ENCODE assay signal across 1 cellular context in the genomic region with DNA sequence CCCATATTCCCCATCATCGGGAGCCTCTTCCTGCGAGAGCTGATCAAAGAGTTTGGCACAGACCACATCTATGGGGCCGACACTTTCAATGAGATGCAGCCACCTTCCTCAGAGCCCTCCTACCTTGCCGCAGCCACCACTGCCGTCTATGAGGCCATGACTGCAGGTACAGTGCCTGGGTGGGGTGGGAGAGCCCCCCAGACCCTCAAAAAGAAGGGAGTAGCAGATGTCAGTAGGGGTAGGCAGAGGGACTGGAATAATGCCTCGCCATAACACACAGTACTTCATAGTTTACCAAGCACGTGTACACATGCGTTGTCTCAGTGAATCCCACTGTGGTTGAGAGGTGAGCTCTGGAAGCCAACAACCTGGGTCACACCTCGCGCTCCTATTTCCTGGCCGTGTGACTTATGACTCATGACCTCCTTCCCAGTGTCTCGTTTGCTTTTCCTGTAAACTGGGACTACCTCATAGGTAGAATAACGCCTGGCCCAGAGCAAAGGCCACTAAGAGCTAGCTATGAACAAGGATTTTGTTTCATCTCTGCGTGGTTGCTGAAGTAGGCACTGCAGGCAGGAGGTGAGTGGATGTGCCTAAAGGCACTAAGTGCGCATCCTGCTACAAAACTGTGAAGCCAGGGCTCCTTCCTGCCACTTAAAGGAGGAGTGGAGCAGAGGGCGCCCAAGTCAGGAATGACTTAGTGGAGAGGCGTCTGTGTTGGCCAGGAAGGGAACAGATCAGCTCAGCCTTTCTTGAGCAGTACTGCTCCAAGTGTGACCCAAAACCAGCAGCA.
TF ChIP-seq lines count a peak whose summit lies in the region.

No MANE protein-coding gene starts in this region.

TF ChIP-seq in HepG2, 621 proteins besides CTCF, POLR2A, EP300 and RAD21 (continued from another document and continues in another):
- TF ChIP-seq, protein P1, sequence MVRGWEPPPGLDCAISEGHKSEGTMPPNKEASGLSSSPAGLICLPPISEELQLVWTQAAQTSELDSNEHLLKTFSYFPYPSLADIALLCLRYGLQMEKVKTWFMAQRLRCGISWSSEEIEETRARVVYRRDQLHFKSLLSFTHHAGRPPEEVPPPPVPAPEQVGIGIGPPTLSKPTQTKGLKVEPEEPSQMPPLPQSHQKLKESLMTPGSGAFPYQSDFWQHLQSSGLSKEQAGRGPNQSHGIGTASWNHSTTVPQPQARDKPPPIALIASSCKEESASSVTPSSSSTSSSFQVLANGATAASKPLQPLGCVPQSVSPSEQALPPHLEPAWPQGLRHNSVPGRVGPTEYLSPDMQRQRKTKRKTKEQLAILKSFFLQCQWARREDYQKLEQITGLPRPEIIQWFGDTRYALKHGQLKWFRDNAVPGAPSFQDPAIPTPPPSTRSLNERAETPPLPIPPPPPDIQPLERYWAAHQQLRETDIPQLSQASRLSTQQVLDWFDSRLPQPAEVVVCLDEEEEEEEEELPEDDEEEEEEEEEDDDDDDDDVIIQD (CRISPR knock-in tag; IDR thresholded peaks at IDR 0.05; ENCODE audit: low read depth) = peak; percentile 90
- no peak; the same call in 1 of the 2 replicates for TF ChIP-seq ZFP90 (CRISPR knock-in tag; IDR thresholded peaks at IDR 0.05; ENCODE audit: borderline replicate concordance)
- no peak for TF ChIP-seq MAZ (IDR thresholded peaks at IDR 0.05; ENCODE audit: borderline replicate concordance, low read depth, low read length)
- TF ChIP-seq MAZ (CRISPR knock-in tag; IDR thresholded peaks at IDR 0.05; ENCODE audit: low read depth) = peak; percentile 53; the same call in 1 of the 2 replicates
- TF ChIP-seq FIP1L1 (IDR thresholded peaks at IDR 0.05; ENCODE audit: borderline replicate concordance, insufficient read depth, low read depth, low read length) = no peak
- TF ChIP-seq FOSL2 (CRISPR knock-in tag; IDR thresholded peaks at IDR 0.05) = peak; percentile 98
- TF ChIP-seq IRX3 (CRISPR knock-in tag; IDR thresholded peaks at IDR 0.05; ENCODE audit: borderline replicate concordance, low read depth) = no peak
- no peak for TF ChIP-seq LCORL (IDR thresholded peaks at IDR 0.05)
- TF ChIP-seq LCORL (CRISPR knock-in tag; IDR thresholded peaks at IDR 0.05) = peak; percentile 82
- TF ChIP-seq, protein P2, sequence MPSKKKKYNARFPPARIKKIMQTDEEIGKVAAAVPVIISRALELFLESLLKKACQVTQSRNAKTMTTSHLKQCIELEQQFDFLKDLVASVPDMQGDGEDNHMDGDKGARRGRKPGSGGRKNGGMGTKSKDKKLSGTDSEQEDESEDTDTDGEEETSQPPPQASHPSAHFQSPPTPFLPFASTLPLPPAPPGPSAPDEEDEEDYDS (CRISPR knock-in tag; IDR thresholded peaks at IDR 0.05) = peak; percentile 77
- TF ChIP-seq, protein P3, sequence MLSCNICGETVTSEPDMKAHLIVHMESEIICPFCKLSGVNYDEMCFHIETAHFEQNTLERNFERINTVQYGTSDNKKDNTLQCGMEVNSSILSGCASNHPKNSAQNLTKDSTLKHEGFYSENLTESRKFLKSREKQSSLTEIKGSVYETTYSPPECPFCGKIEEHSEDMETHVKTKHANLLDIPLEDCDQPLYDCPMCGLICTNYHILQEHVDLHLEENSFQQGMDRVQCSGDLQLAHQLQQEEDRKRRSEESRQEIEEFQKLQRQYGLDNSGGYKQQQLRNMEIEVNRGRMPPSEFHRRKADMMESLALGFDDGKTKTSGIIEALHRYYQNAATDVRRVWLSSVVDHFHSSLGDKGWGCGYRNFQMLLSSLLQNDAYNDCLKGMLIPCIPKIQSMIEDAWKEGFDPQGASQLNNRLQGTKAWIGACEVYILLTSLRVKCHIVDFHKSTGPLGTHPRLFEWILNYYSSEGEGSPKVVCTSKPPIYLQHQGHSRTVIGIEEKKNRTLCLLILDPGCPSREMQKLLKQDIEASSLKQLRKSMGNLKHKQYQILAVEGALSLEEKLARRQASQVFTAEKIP (CRISPR knock-in tag; IDR thresholded peaks at IDR 0.05; ENCODE audit: borderline replicate concordance) = no peak
- 0 out of 2 replicates have a peak, but pooled peaks have one; percentile 88 for TF ChIP-seq ZNF75D (CRISPR knock-in tag; IDR thresholded peaks at IDR 0.05; ENCODE audit: borderline replicate concordance)
- TF ChIP-seq RFXANK (CRISPR knock-in tag; IDR thresholded peaks at IDR 0.05) = 0 out of 2 replicates have a peak, but pooled peaks have one; percentile 40
- TF ChIP-seq ZNF235 (CRISPR knock-in tag; IDR thresholded peaks at IDR 0.05; ENCODE audit: borderline replicate concordance) = no peak
- TF ChIP-seq POLR2G (IDR thresholded peaks at IDR 0.05; ENCODE audit: low read depth, low read length) = peak; percentile 77
- TF ChIP-seq ZNF850 (CRISPR knock-in tag; conservative IDR thresholded peaks at IDR 0.05) = no peak
- peak; percentile 99 for TF ChIP-seq ZNF878 (CRISPR knock-in tag; IDR thresholded peaks at IDR 0.05)
- no peak for TF ChIP-seq FOXP1 (IDR thresholded peaks at IDR 0.05)
- TF ChIP-seq FOXP1 (CRISPR knock-in tag; IDR thresholded peaks at IDR 0.05) = peak; percentile 73
- peak; percentile 81; the same call in 1 of the 2 replicates for TF ChIP-seq MEIS2 (CRISPR knock-in tag; IDR thresholded peaks at IDR 0.05)
- TF ChIP-seq AHR (CRISPR knock-in tag; IDR thresholded peaks at IDR 0.05) = no peak; the same call in 1 of the 2 replicates
- no peak; the same call in 1 of the 2 replicates for TF ChIP-seq SMAD1 (CRISPR knock-in tag; IDR thresholded peaks at IDR 0.05; ENCODE audit: borderline replicate concordance, low read depth)
- TF ChIP-seq ZNF766 (CRISPR knock-in tag; IDR thresholded peaks at IDR 0.05; ENCODE audit: borderline replicate concordance) = peak; percentile 13; the same call in 1 of the 2 replicates
- peak; percentile 90 for TF ChIP-seq ZNF335 (CRISPR knock-in tag; IDR thresholded peaks at IDR 0.05)
- 0 out of 2 replicates have a peak, but pooled peaks have one; percentile 40 for TF ChIP-seq ZIK1 (CRISPR knock-in tag; IDR thresholded peaks at IDR 0.05; ENCODE audit: borderline replicate concordance, low read depth)
- no peak for TF ChIP-seq ZNF598 (CRISPR knock-in tag; IDR thresholded peaks at IDR 0.05; ENCODE audit: borderline replicate concordance)
- peak; percentile 94 for TF ChIP-seq ZNF589 (CRISPR knock-in tag; conservative IDR thresholded peaks at IDR 0.05)
- TF ChIP-seq, protein P4, sequence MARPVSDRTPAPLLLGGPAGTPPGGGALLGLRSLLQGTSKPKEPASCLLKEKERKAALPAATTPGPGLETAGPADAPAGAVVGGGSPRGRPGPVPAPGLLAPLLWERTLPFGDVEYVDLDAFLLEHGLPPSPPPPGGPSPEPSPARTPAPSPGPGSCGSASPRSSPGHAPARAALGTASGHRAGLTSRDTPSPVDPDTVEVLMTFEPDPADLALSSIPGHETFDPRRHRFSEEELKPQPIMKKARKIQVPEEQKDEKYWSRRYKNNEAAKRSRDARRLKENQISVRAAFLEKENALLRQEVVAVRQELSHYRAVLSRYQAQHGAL (CRISPR knock-in tag; IDR thresholded peaks at IDR 0.05; ENCODE audit: not compliant biosample characterization) = no peak
- TF ChIP-seq GABPB1 (CRISPR knock-in tag; IDR thresholded peaks at IDR 0.05) = peak; percentile 67; the same call in 1 of the 2 replicates
- TF ChIP-seq TBX2 (CRISPR knock-in tag; IDR thresholded peaks at IDR 0.05; ENCODE audit: borderline replicate concordance) = peak; percentile 96
- TF ChIP-seq, protein P5, sequence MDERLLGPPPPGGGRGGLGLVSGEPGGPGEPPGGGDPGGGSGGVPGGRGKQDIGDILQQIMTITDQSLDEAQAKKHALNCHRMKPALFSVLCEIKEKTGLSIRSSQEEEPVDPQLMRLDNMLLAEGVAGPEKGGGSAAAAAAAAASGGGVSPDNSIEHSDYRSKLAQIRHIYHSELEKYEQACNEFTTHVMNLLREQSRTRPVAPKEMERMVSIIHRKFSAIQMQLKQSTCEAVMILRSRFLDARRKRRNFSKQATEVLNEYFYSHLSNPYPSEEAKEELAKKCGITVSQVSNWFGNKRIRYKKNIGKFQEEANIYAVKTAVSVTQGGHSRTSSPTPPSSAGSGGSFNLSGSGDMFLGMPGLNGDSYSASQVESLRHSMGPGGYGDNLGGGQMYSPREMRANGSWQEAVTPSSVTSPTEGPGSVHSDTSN (CRISPR knock-in tag; IDR thresholded peaks at IDR 0.05) = no peak
- TF ChIP-seq, protein P6, sequence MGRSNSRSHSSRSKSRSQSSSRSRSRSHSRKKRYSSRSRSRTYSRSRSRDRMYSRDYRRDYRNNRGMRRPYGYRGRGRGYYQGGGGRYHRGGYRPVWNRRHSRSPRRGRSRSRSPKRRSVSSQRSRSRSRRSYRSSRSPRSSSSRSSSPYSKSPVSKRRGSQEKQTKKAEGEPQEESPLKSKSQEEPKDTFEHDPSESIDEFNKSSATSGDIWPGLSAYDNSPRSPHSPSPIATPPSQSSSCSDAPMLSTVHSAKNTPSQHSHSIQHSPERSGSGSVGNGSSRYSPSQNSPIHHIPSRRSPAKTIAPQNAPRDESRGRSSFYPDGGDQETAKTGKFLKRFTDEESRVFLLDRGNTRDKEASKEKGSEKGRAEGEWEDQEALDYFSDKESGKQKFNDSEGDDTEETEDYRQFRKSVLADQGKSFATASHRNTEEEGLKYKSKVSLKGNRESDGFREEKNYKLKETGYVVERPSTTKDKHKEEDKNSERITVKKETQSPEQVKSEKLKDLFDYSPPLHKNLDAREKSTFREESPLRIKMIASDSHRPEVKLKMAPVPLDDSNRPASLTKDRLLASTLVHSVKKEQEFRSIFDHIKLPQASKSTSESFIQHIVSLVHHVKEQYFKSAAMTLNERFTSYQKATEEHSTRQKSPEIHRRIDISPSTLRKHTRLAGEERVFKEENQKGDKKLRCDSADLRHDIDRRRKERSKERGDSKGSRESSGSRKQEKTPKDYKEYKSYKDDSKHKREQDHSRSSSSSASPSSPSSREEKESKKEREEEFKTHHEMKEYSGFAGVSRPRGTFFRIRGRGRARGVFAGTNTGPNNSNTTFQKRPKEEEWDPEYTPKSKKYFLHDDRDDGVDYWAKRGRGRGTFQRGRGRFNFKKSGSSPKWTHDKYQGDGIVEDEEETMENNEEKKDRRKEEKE (IDR thresholded peaks at IDR 0.05) = no peak
- TF ChIP-seq JUN (CRISPR knock-in tag; IDR thresholded peaks at IDR 0.05) = peak; percentile 91
- peak; percentile 81 for TF ChIP-seq ZNF772 (CRISPR knock-in tag; IDR thresholded peaks at IDR 0.05)
- TF ChIP-seq CCAR2 (optimal IDR thresholded peaks at IDR 0.05; ENCODE audit: low read depth, low read length) = peak; percentile 59
- TF ChIP-seq ETV5 (CRISPR knock-in tag; IDR thresholded peaks at IDR 0.05; ENCODE audit: borderline replicate concordance) = peak; percentile 95
- TF ChIP-seq TARDBP (CRISPR knock-in tag; IDR thresholded peaks at IDR 0.05) = peak; percentile 36; the same call in 1 of the 2 replicates
- TF ChIP-seq, protein P7, sequence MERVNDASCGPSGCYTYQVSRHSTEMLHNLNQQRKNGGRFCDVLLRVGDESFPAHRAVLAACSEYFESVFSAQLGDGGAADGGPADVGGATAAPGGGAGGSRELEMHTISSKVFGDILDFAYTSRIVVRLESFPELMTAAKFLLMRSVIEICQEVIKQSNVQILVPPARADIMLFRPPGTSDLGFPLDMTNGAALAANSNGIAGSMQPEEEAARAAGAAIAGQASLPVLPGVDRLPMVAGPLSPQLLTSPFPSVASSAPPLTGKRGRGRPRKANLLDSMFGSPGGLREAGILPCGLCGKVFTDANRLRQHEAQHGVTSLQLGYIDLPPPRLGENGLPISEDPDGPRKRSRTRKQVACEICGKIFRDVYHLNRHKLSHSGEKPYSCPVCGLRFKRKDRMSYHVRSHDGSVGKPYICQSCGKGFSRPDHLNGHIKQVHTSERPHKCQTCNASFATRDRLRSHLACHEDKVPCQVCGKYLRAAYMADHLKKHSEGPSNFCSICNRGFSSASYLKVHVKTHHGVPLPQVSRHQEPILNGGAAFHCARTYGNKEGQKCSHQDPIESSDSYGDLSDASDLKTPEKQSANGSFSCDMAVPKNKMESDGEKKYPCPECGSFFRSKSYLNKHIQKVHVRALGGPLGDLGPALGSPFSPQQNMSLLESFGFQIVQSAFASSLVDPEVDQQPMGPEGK (CRISPR knock-in tag; IDR thresholded peaks at IDR 0.05) = peak; percentile 21; the same call in 1 of the 2 replicates
- TF ChIP-seq, protein P8, sequence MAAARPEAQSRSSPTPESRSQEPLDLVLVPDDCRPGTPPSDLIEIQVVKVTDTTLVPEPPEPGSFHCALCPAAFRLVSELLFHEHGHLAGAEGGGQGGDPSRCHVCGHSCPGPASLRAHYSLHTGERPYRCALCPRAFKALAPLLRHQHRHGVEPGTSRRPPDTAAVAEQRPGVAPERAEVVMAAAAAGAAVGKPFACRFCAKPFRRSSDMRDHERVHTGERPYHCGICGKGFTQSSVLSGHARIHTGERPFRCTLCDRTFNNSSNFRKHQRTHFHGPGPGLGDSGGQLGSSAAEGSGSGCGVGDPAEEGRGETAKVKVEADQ (CRISPR knock-in tag; IDR thresholded peaks at IDR 0.05; ENCODE audit: borderline replicate concordance) = peak; percentile 65
- TF ChIP-seq ZSCAN31 (CRISPR knock-in tag; IDR thresholded peaks at IDR 0.05; ENCODE audit: low read depth) = peak; percentile 61
- TF ChIP-seq CBX1 (IDR thresholded peaks at IDR 0.05; ENCODE audit: low read depth) = peak; percentile 27
- TF ChIP-seq, protein P9, sequence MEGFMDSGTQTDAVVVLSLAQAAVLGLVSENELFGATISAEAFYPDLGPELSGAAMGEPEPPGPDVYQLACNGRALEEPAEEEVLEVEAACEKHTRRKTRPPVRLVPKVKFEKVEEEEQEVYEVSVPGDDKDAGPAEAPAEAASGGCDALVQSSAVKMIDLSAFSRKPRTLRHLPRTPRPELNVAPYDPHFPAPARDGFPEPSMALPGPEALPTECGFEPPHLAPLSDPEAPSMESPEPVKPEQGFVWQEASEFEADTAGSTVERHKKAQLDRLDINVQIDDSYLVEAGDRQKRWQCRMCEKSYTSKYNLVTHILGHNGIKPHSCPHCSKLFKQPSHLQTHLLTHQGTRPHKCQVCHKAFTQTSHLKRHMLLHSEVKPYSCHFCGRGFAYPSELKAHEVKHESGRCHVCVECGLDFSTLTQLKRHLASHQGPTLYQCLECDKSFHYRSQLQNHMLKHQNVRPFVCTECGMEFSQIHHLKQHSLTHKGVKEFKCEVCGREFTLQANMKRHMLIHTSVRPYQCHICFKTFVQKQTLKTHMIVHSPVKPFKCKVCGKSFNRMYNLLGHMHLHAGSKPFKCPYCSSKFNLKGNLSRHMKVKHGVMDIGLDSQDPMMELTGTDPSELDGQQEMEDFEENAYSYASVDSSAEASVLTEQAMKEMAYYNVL (CRISPR knock-in tag; IDR thresholded peaks at IDR 0.05; ENCODE audit: borderline replicate concordance) = 0 out of 2 replicates have a peak, but pooled peaks have one; percentile 53
- TF ChIP-seq ZNF431 (CRISPR knock-in tag; IDR thresholded peaks at IDR 0.05; ENCODE audit: borderline replicate concordance, low read depth) = peak; percentile 90; the same call in 1 of the 2 replicates
- TF ChIP-seq CBX2 (IDR thresholded peaks at IDR 0.05; ENCODE audit: low read depth, low read length) = no peak
- TF ChIP-seq CBX2 (CRISPR knock-in tag; IDR thresholded peaks at IDR 0.05; ENCODE audit: low read depth) = no peak
- no peak for TF ChIP-seq ZNF207 (IDR thresholded peaks at IDR 0.05; ENCODE audit: borderline replicate concordance)
- peak; percentile 57; the same call in 1 of the 2 replicates for TF ChIP-seq ZNF343 (CRISPR knock-in tag; IDR thresholded peaks at IDR 0.05)
- peak; percentile 78; the same call in 1 of the 2 replicates for TF ChIP-seq ZNF232 (CRISPR knock-in tag; IDR thresholded peaks at IDR 0.05; ENCODE audit: borderline replicate concordance)
- peak; percentile 78 for TF ChIP-seq ZNF709 (CRISPR knock-in tag; IDR thresholded peaks at IDR 0.05)
- TF ChIP-seq ZNF768 (CRISPR knock-in tag; IDR thresholded peaks at IDR 0.05) = 0 out of 2 replicates have a peak, but pooled peaks have one; percentile 3
- peak; percentile 50 for TF ChIP-seq TBL1XR1 (IDR thresholded peaks at IDR 0.05; ENCODE audit: borderline replicate concordance, low read length, partially characterized antibody)
- peak; percentile 25; the same call in 1 of the 2 replicates for TF ChIP-seq ZNF446 (CRISPR knock-in tag; IDR thresholded peaks at IDR 0.05)
- TF ChIP-seq HNRNPK (IDR thresholded peaks at IDR 0.05; ENCODE audit: low read depth, low read length, poor library complexity, severe bottlenecking) = no peak
